ENCODE assay signal across 8 cellular contexts in the genomic region with DNA sequence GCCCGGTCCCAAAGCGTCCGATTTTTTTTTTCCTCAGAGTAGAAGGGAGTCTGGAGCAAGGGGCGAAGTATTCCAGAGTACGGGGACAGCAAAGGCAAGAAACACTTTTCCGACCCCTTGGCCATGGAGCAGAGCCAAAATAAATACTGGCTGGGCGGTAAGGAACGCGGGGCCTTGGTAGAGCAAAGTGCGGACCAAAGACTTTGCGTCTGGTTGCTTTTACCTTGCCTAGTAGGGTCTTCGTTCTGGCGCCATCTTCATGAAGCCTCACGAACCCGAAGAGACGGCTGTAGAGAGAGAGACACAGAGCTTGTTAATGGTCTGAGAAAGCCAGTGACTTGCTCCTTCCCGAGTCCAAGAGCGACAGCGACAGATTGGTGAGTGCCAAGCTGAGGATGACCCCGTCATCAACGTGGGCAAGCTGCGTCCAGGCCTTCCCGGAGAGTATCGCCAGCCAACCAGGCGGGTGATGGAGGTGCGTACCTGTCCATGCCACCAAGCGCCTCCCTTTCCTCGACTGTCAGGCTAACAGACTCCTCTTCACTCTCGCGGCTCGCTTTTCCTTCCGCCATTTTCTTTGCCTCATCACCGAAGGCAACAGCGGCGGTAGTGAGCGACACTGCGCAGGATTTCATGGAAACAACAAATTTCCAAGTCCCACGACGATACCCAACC. TPM values are rescaled to one million over a fixed set of nuclear protein-coding genes. Genes with fewer than 3 reads are reported as not detected.
DNase-seq lines count a peak whose midpoint lies in the region; ATAC-seq, FAIRE-seq and TF ChIP-seq lines count a peak whose summit lies in the region.

No MANE protein-coding gene starts in this region.

- TF ChIP-seq RAD21 in A549 (conservative IDR thresholded peaks at IDR 0.05 in 1 of 2, IDR thresholded peaks at IDR 0.05 in 1 of 2) = no peak

- no peak overlapping the region for H3K27ac Mint-ChIP-seq in neural progenitor cell

- no peaks in the 10 kb centered on the region for H3K4me1 Mint-ChIP-seq in neural progenitor cell

- H3K27ac ChIP-seq in A549 = peak overlapping the region; percentile 92 to 95
- H3K27ac ChIP-seq in neural progenitor cell = no peak overlapping the region

- no peak overlapping the region for H3K9ac ChIP-seq in neural progenitor cell

- H2AFZ ChIP-seq in neural progenitor cell (replicated peaks) = no peak overlapping the region

- DNase-seq in A549 (ENCODE audit: low read depth in 1 of 2, low spot score in 1 of 2) (peak in 1 of 2 experiments; percentile 61), foreskin fibroblast (peak; percentile 7 to 47), retina (no peak), neural progenitor cell (ENCODE audit: low spot score) (no peak)
- peak; percentile 55 to 57 for DNase-seq in stimulated activated CD4-positive, alpha-beta T cell treated with anti-CD3 and anti-CD28 coated beads, Interleukin-2, amount 100 ng/mL, for 24 hours

- H3K27me3 Mint-ChIP-seq in neural progenitor cell (ENCODE audit: insufficient read depth, low read depth) = no peaks in the 10 kb centered on the region

- H3K27me3 ChIP-seq in neural progenitor cell = no peaks in the 10 kb centered on the region

- FAIRE-seq in A549 (lab: Jason Lieb, UNC) = no peak

- H3K4me2 ChIP-seq in A549 (peak overlapping the region; percentile 76), neural progenitor cell (no peak overlapping the region)

- no peaks in the 10 kb centered on the region for H3K36me3 ChIP-seq in neural progenitor cell

- no peaks in the 10 kb centered on the region for H3F3A ChIP-seq in neural progenitor cell (ENCODE audit: low read depth)

- no peak for TF ChIP-seq POLR2A in A549 (IDR thresholded peaks at IDR 0.05; ENCODE audit: low read length)

- no peaks in the 10 kb centered on the region for H3K79me2 ChIP-seq in neural progenitor cell (ENCODE audit: low read depth)

- no peak for TF ChIP-seq CTCF in A549 (IDR thresholded peaks at IDR 0.05)
- TF ChIP-seq CTCF in foreskin fibroblast (IDR thresholded peaks at IDR 0.05; ENCODE audit: low read depth, low read length) = no peak
- TF ChIP-seq CTCF in neural progenitor cell (IDR thresholded peaks at IDR 0.05) = no peak

- H3K9me3 ChIP-seq in A549 (no peaks in the 10 kb centered on the region), neural progenitor cell (ENCODE audit: low read depth) (no peaks in the 10 kb centered on the region)

- no peaks in the 10 kb centered on the region for H3K9me3 Mint-ChIP-seq in neural progenitor cell

- WGBS in A549 (ENCODE audit: missing lambda C conversion rate) = 0% methylated on average over 18 of the region's 39 CpGs

- ATAC-seq in A549 (peak; percentile 75 to 82), HG02678 (IDR thresholded peaks at IDR 0.05; ENCODE audit: unreplicated experiment) (peak; percentile 37), HG03378 (IDR thresholded peaks at IDR 0.05; ENCODE audit: unreplicated experiment) (no peak)
- ATAC-seq in activated CD4-positive, CD25-positive, alpha-beta regulatory T cell treated with anti-CD3 and anti-CD28 coated beads, Interleukin-2, amount 50 U/mL, for 24 hours = peak; percentile 28 to 34

- no peaks in the 10 kb centered on the region for H4K20me1 ChIP-seq in neural progenitor cell (ENCODE audit: low read depth)

- CTCF ChIA-PET in A549 (lab: Yijun Ruan, JAX) = no interaction called here

- POLR2A ChIA-PET in A549 (lab: Yijun Ruan, JAX) = no interaction called here

- no peaks in the 10 kb centered on the region for H3K36me3 Mint-ChIP-seq in neural progenitor cell

- no peak for TF ChIP-seq EP300 in A549 (IDR thresholded peaks at IDR 0.05)

- peak overlapping the region; percentile 84 for H3K4me3 ChIP-seq in A549
- H3K4me3 ChIP-seq in foreskin fibroblast (ENCODE audit: low read depth in 1 of 2, low read length in 2 of 2) = peak overlapping the region; percentile 76 to 98
- H3K4me3 ChIP-seq in neural progenitor cell = no peak overlapping the region

- H3K4me3 Mint-ChIP-seq in neural progenitor cell = no peak overlapping the region

- H3K4me1 ChIP-seq in A549 (peaks cover 12% of the 10 kb centered on the region; the same call in 1 of the 3 replicates), neural progenitor cell (no peaks in the 10 kb centered on the region)

TF ChIP-seq in A549, 52 proteins besides CTCF, POLR2A, EP300 and RAD21:
- no peak for TF ChIP-seq MAFK (IDR thresholded peaks at IDR 0.05; ENCODE audit: partially characterized antibody)
- no peak for TF ChIP-seq RNF2 (IDR thresholded peaks at IDR 0.05; ENCODE audit: borderline replicate concordance, low read depth)
- TF ChIP-seq EHF (CRISPR knock-in tag; IDR thresholded peaks at IDR 0.05) = no peak
- no peak for TF ChIP-seq CBX8 (IDR thresholded peaks at IDR 0.05)
- no peak for TF ChIP-seq KDM1A (IDR thresholded peaks at IDR 0.05; ENCODE audit: low read depth)
- TF ChIP-seq RARB (CRISPR knock-in tag; IDR thresholded peaks at IDR 0.05) = no peak
- no peak for TF ChIP-seq PBX3 (IDR thresholded peaks at IDR 0.05)
- TF ChIP-seq CHD4 (IDR thresholded peaks at IDR 0.05; ENCODE audit: borderline replicate concordance) = no peak
- TF ChIP-seq, protein P1, sequence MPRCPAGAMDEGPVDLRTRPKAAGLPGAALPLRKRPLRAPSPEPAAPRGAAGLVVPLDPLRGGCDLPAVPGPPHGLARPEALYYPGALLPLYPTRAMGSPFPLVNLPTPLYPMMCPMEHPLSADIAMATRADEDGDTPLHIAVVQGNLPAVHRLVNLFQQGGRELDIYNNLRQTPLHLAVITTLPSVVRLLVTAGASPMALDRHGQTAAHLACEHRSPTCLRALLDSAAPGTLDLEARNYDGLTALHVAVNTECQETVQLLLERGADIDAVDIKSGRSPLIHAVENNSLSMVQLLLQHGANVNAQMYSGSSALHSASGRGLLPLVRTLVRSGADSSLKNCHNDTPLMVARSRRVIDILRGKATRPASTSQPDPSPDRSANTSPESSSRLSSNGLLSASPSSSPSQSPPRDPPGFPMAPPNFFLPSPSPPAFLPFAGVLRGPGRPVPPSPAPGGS (IDR thresholded peaks at IDR 0.05) = no peak
- no peak for TF ChIP-seq HEYL (CRISPR knock-in tag; IDR thresholded peaks at IDR 0.05)
- TF ChIP-seq, protein P2, sequence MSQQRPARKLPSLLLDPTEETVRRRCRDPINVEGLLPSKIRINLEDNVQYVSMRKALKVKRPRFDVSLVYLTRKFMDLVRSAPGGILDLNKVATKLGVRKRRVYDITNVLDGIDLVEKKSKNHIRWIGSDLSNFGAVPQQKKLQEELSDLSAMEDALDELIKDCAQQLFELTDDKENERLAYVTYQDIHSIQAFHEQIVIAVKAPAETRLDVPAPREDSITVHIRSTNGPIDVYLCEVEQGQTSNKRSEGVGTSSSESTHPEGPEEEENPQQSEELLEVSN (IDR thresholded peaks at IDR 0.05; ENCODE audit: borderline replicate concordance, low read depth) = no peak

RNA-seq across cellular contexts. Expression of gene UTY, which starts 0.7 kb away (rescaled TPM):
- polyA plus RNA-seq in A549 (2011; rRNA removed) (12.3 and 12.5 TPM in 2 replicates), A549 (2017; fragmentation: RNase III; extraction: RNeasy Plus Mini Kit Qiagen cat#74134 plus additional on column Dnase treatment) (2.8 to 3.1 TPM (median 2.9 TPM) in 3 replicates)
- 2.0 TPM in 2 replicates for polyA plus RNA-seq in A549 (2012; cell fraction: cytosol; rRNA removed)
- polyA plus RNA-seq in A549 (2012; cell fraction: nucleus; rRNA removed) = 3.3 and 4.1 TPM in 2 replicates
- polyA minus RNA-seq in A549 (2011; rRNA and poly(A)+ RNA removed) = 32.2 and 33.0 TPM in 2 replicates
- total RNA-seq in neural progenitor cell (ENCODE audit: low replicate concordance) = not detected in 2 replicates

Comparison
In these comparisons a context has a peak if more than half of its experiments do, and no peak if none do; other contexts are left out.
1. DNase-seq: peak in foreskin fibroblast (2 of 2) and stimulated activated CD4-positive, alpha-beta T cell treated with anti-CD3 and anti-CD28 coated beads, Interleukin-2, amount 100 ng/mL, for 24 hours (2 of 2); none in retina (single experiment) and neural progenitor cell (single experiment).